Comparison of ENCODE assay signal across 18 cellular contexts in the genomic region with DNA sequence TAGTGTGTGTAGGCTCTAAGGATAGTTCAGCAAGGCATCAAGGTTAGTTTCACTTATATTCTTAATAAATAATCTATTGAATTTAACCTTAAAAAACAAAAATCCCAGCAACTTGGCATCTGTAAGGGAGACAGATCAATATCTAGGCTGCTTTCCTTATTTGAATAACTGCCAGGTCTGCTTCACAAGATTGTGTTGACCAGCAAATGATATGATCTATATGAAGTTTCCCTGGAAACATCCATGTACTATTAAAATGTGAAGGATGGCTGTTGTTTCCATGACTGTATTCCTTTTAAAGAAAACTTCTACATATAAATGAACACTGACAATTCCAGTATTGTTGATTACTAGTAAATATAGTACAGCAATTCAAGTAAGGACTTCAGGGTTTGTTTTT.
DNase-seq lines count a peak whose midpoint lies in the region; ATAC-seq and TF ChIP-seq lines count a peak whose summit lies in the region.
"Had no signal": no experiment of that assay in that cellular context is flagged by ENCODE, and none has a peak within 500 bp of the region (broad histone marks: within the 10 kb centered on the region; RNA-seq: fewer than 3 reads in every experiment).

No MANE protein-coding gene starts in this region.

- H3K4me2 ChIP-seq in BLaER1: peak overlapping the region; percentile 98

- H3K4me3 Mint-ChIP-seq in CD4-positive, alpha-beta memory T cell: peak overlapping the region in 6 of 8 donors; percentile 14 to 62 (median 35)
- H3K4me3 Mint-ChIP-seq in WTC11: no peak overlapping the region
- H3K4me3 Mint-ChIP-seq: activated CD4-positive, alpha-beta T cell treated with anti-CD3 and anti-CD28 coated beads, Interleukin-2, amount 10 ng/mL, durations not matched to agents 7 days and 5 days had no signal

- H4K20me1 ChIP-seq in BLaER1: peaks cover 96% of the 10 kb centered on the region

- intact Hi-C loops in CD4-positive, alpha-beta memory T cell (cut with micrococcal nuclease): loop anchor here (10.0 kb wide), 1 partner anchor 669 kb away; a partner anchor contains a TSS
- intact Hi-C loops in right lobe of liver (cut with DNase I): no loop called here
- intact Hi-C loops in prostate gland (cut with DNase I): no loop called here
- intact Hi-C loops in colonic mucosa (cut with DNase I): no loop called here

- CTCF ChIA-PET in CD4-positive, alpha-beta memory T cell (lab: Charles Lee; ENCODE audit: partially characterized antibody): interaction anchor here (0.7 to 11.0 kb wide), 5 partner anchors 10 to 809 kb away, joined by 3 to 199 read pairs (median 4); no protein-coding TSS in a partner anchor
- CTCF ChIA-PET in WTC11 (lab: Charles Lee): no interaction called here

- H3K4me1 ChIP-seq in BLaER1: peaks cover 84% of the 10 kb centered on the region
- peaks cover 91% of the 10 kb centered on the region for H3K4me1 ChIP-seq in CD4-positive, alpha-beta memory T cell (ENCODE audit: insufficient read depth, low read length)
- H3K4me1 ChIP-seq in right lobe of liver: peaks cover 0 to 79% (median 42%) of the 10 kb centered on the region in 4 donors
- peaks cover 10% of the 10 kb centered on the region for H3K4me1 ChIP-seq in prostate gland (replicated peaks)
- H3K4me1 ChIP-seq in colonic mucosa: peaks cover 12% of the 10 kb centered on the region

- no peak for ATAC-seq in WTC11
- peak in 1 of 4 donors; percentile 9 for ATAC-seq in right lobe of liver
- ATAC-seq in GM21825 (IDR thresholded peaks at IDR 0.05; ENCODE audit: unreplicated experiment): no peak
- ATAC-seq: Panc1 had no signal

- no peak overlapping the region for H3K9ac ChIP-seq in BLaER1
- H3K9ac ChIP-seq in colonic mucosa (ENCODE audit: low read depth in 2 of 2, low read length in 2 of 2): no peak overlapping the region

- POLR2A ChIA-PET in CD4-positive, alpha-beta memory T cell (lab: Charles Lee; ENCODE audit: partially characterized antibody): interaction anchor here (1.0 to 15.0 kb wide), 2 partner anchors 9 to 53 kb away, joined by 3 to 665 read pairs; no protein-coding TSS in a partner anchor
- POLR2A ChIA-PET in WTC11 (lab: Charles Lee): no interaction called here

- no peak for TF ChIP-seq POLR2A in right lobe of liver (IDR thresholded peaks at IDR 0.05)
- no peak for TF ChIP-seq POLR2A in prostate gland (IDR thresholded peaks at IDR 0.05)

- H3K27ac Mint-ChIP-seq in CD4-positive, alpha-beta memory T cell: peak overlapping the region in 6 of 7 donors; percentile 7 to 73 (median 38)
- H3K27ac Mint-ChIP-seq in WTC11: peak overlapping the region; percentile 23; the same call in 1 of the 2 replicates
- H3K27ac Mint-ChIP-seq: activated CD4-positive, alpha-beta T cell treated with anti-CD3 and anti-CD28 coated beads, Interleukin-2, amount 10 ng/mL, durations not matched to agents 7 days and 5 days had no signal

- H3K27me3 Mint-ChIP-seq in CD4-positive, alpha-beta memory T cell: no peaks in the 10 kb centered on the region
- H3K27me3 Mint-ChIP-seq in WTC11 (ENCODE audit: low read depth): no peaks in the 10 kb centered on the region
- H3K27me3 Mint-ChIP-seq: activated CD4-positive, alpha-beta T cell treated with anti-CD3 and anti-CD28 coated beads, Interleukin-2, amount 10 ng/mL, durations not matched to agents 7 days and 5 days had no signal

- H3K27ac ChIP-seq in BLaER1 (0 out of 2 replicates have a peak overlapping the region, but pooled peaks have one; percentile 11), right lobe of liver (peak overlapping the region in 2 of 3 donors; percentile 41 to 70), prostate gland (no peak overlapping the region), colonic mucosa (no peak overlapping the region)
- no peak overlapping the region for H3K27ac ChIP-seq in CD4-positive, alpha-beta memory T cell (ENCODE audit: low read depth, low read length)
- H3K27ac ChIP-seq: left ventricle myocardium inferior, SK-N-MC had no signal

- H3K9me3 Mint-ChIP-seq in CD4-positive, alpha-beta memory T cell: peaks cover 0 to 1% (median 0%) of the 10 kb centered on the region in 8 donors
- no peaks in the 10 kb centered on the region for H3K9me3 Mint-ChIP-seq in WTC11
- H3K9me3 Mint-ChIP-seq: activated CD4-positive, alpha-beta T cell treated with anti-CD3 and anti-CD28 coated beads, Interleukin-2, amount 10 ng/mL, durations not matched to agents 7 days and 5 days had no signal

- no peak for DNase-seq in CD4-positive, alpha-beta memory T cell
- DNase-seq in WTC11 (ENCODE audit: low spot score): no peak
- no peak for DNase-seq in right lobe of liver
- no peak for DNase-seq in prostate gland (ENCODE audit: low spot score)
- DNase-seq in colonic mucosa: no peak
- DNase-seq: activated CD4-positive, alpha-beta T cell treated with anti-CD3 and anti-CD28 coated beads, Interleukin-2, amount 10 ng/mL, durations not matched to agents 7 days and 5 days; amniotic stem cell; central memory CD4-positive, alpha-beta T cell; Kasumi-1; left ventricle myocardium inferior; NCI-H1436 treated with DMSO at 0.1 percent for 48 hours; posterior cingulate gyrus; stimulated activated CD4-positive, alpha-beta T cell treated with anti-CD3 and anti-CD28 coated beads, Interleukin-4, amount 100 ng/mL, for 24 hours had no signal

- 0 out of 2 replicates have a peak overlapping the region, but pooled peaks have one; percentile 83 for H3K4me3 ChIP-seq in BLaER1
- H3K4me3 ChIP-seq in CD4-positive, alpha-beta memory T cell (ENCODE audit: low read length in 2 of 2): no peak overlapping the region
- H3K4me3 ChIP-seq in right lobe of liver: no peak overlapping the region
- no peak overlapping the region for H3K4me3 ChIP-seq in prostate gland
- H3K4me3 ChIP-seq in colonic mucosa: no peak overlapping the region
- H3K4me3 ChIP-seq: left ventricle myocardium inferior, SK-N-MC, skin epidermis had no signal

- H3K36me3 ChIP-seq in BLaER1 (peaks cover 37% of the 10 kb centered on the region), right lobe of liver (no peaks in the 10 kb centered on the region), prostate gland (no peaks in the 10 kb centered on the region), colonic mucosa (no peaks in the 10 kb centered on the region)
- H3K36me3 ChIP-seq in CD4-positive, alpha-beta memory T cell (ENCODE audit: insufficient read depth, low read length): no peaks in the 10 kb centered on the region
- H3K36me3 ChIP-seq: left ventricle myocardium inferior had no signal

- H3K9me3 ChIP-seq in BLaER1 (no peaks in the 10 kb centered on the region), right lobe of liver (no peaks in the 10 kb centered on the region), prostate gland (no peaks in the 10 kb centered on the region), colonic mucosa (no peaks in the 10 kb centered on the region)
- H3K9me3 ChIP-seq in CD4-positive, alpha-beta memory T cell (ENCODE audit: control insufficient read depth in 1 of 2, low read length in 2 of 2): no peaks in the 10 kb centered on the region
- H3K9me3 ChIP-seq: left ventricle myocardium inferior had no signal

- TF ChIP-seq CTCF in WTC11 (IDR thresholded peaks at IDR 0.05) (no peak), right lobe of liver (IDR thresholded peaks at IDR 0.05) (no peak), prostate gland (IDR thresholded peaks at IDR 0.05) (no peak), colonic mucosa (IDR thresholded peaks at IDR 0.05) (no peak)

- H3K27me3 ChIP-seq in BLaER1: no peaks in the 10 kb centered on the region
- H3K27me3 ChIP-seq in CD4-positive, alpha-beta memory T cell (ENCODE audit: insufficient read depth, low read length): no peaks in the 10 kb centered on the region
- H3K27me3 ChIP-seq in right lobe of liver: no peaks in the 10 kb centered on the region
- H3K27me3 ChIP-seq in prostate gland (replicated peaks; ENCODE audit: insufficient read depth): no peaks in the 10 kb centered on the region
- H3K27me3 ChIP-seq in colonic mucosa: no peaks in the 10 kb centered on the region

- H3K4me1 Mint-ChIP-seq in CD4-positive, alpha-beta memory T cell: peaks cover 61 to 98% (median 79%) of the 10 kb centered on the region in 4 donors
- peaks cover 77% of the 10 kb centered on the region for H3K4me1 Mint-ChIP-seq in WTC11

- peaks cover 8 to 22% of the 10 kb centered on the region in 2 donors for H3K36me3 Mint-ChIP-seq in CD4-positive, alpha-beta memory T cell
- H3K36me3 Mint-ChIP-seq in WTC11: no peaks in the 10 kb centered on the region

TF ChIP-seq in WTC11, 78 proteins besides CTCF, POLR2A, EP300 and RAD21 (continues in another document):
- TF ChIP-seq, protein P1, sequence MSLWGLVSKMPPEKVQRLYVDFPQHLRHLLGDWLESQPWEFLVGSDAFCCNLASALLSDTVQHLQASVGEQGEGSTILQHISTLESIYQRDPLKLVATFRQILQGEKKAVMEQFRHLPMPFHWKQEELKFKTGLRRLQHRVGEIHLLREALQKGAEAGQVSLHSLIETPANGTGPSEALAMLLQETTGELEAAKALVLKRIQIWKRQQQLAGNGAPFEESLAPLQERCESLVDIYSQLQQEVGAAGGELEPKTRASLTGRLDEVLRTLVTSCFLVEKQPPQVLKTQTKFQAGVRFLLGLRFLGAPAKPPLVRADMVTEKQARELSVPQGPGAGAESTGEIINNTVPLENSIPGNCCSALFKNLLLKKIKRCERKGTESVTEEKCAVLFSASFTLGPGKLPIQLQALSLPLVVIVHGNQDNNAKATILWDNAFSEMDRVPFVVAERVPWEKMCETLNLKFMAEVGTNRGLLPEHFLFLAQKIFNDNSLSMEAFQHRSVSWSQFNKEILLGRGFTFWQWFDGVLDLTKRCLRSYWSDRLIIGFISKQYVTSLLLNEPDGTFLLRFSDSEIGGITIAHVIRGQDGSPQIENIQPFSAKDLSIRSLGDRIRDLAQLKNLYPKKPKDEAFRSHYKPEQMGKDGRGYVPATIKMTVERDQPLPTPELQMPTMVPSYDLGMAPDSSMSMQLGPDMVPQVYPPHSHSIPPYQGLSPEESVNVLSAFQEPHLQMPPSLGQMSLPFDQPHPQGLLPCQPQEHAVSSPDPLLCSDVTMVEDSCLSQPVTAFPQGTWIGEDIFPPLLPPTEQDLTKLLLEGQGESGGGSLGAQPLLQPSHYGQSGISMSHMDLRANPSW (CRISPR knock-in tag; conservative IDR thresholded peaks at IDR 0.05; ENCODE audit: low read depth): no peak

Comparison
In these comparisons a context has a peak if more than half of its experiments do, and no peak if none do; other contexts are left out.
1. H3K27ac ChIP-seq: peak in BLaER1 (single experiment) and right lobe of liver (2 of 3); none in CD4-positive, alpha-beta memory T cell (single experiment), prostate gland (0 of 2) and colonic mucosa (single experiment).